9 cellular contexts compared by ENCODE assay signal in the genomic region with DNA sequence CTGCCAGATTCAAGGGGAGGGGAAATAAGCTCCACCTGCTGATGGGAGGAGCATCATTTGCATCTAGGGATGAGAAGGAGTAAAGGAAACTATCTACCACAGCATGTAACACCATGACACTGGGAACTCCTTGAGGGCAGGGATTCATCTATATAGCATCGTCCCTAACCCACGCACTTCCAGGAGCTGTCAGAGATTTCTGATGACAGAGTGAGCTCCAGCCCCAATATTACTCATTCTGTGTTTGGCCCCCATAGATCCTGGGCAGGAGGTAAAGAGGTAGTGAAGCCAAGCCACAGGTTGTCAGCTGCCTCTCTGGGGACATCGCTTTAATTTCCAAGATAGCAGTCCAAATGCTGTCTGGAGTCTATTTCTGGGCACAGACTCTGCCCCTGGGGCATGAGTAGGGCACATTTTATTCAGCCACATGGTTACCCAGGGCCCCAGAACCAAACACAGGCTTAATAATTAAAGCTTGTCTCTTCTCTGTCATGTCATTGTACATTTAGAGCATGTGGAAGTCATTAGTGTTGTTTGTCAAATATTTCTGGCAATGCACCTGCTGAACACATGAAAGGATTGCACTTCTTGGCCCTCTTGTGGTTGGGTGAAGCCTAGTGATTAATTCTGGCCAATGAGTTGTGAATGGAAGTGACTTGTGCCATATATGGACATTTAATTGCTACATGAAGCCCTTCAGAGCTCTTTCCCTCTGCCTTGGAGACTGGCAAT.
DNase-seq lines count a peak whose midpoint lies in the region; ATAC-seq and TF ChIP-seq lines count a peak whose summit lies in the region.
"Had no signal": no experiment of that assay in that cellular context is flagged by ENCODE, and none has a peak within 500 bp of the region (broad histone marks: within the 10 kb centered on the region; RNA-seq: fewer than 3 reads in every experiment).

No MANE protein-coding gene starts in this region.

- peaks cover 40% of the 10 kb centered on the region for H3K4me1 Mint-ChIP-seq in nephron
- H3K4me1 Mint-ChIP-seq: T-cell had no signal

- H4K8ac ChIP-seq in mesenchymal stem cell (ENCODE audit: low read length), result no peak overlapping the region

- CTCF ChIA-PET in Panc1 (lab: Charles Lee), result interaction anchor here (0.6 kb wide), 1 partner anchor 33 kb away, joined by 3 read pairs; no protein-coding TSS in a partner anchor

- H3K9me3 Mint-ChIP-seq in nephron, result peaks cover 10% of the 10 kb centered on the region

- H3K4me3 ChIP-seq in Panc1 (ENCODE audit: low read depth in 2 of 2, low read length in 2 of 2), result no peak overlapping the region
- no peak overlapping the region for H3K4me3 ChIP-seq in mesenchymal stem cell (ENCODE audit: insufficient read depth in 1 of 2, low read depth in 1 of 2, low read length in 2 of 2)

- H3K27me3 Mint-ChIP-seq in nephron (ENCODE audit: low read depth), result peaks cover 20% of the 10 kb centered on the region

- 87% methylated on average over 3 of the region's 3 CpGs for WGBS in mesenchymal stem cell

- H3K23ac ChIP-seq in mesenchymal stem cell (ENCODE audit: low read length in 2 of 2), result no peak overlapping the region

- in situ Hi-C loops in Panc1 (cut with HindIII; ENCODE audit: low pct_unique_long_range_greater_than_20kb, low sequenced_read_pairs), result no loop called here

- no TSS peak for BruUV-seq in Panc1 (replicated peaks; lab: Mats Ljungman, UMichigan)

- H3K9ac ChIP-seq in mesenchymal stem cell (ENCODE audit: low read length), result no peak overlapping the region

- H2BK12ac ChIP-seq in mesenchymal stem cell (ENCODE audit: low read length in 2 of 2), result no peak overlapping the region

- POLR2A ChIA-PET in Panc1 (lab: Charles Lee), result interaction anchor here (0.6 kb wide), 1 partner anchor 79 kb away, joined by 3 read pairs; no protein-coding TSS in a partner anchor

- no peak overlapping the region for H4K91ac ChIP-seq in mesenchymal stem cell (ENCODE audit: low read length)

- H3K27ac ChIP-seq in Panc1 (ENCODE audit: low read length), result no peak overlapping the region
- no peak overlapping the region for H3K27ac ChIP-seq in mesenchymal stem cell (ENCODE audit: low read length, poor library complexity, severe bottlenecking)

- H3K79me1 ChIP-seq in mesenchymal stem cell (replicated peaks; ENCODE audit: low read length, poor library complexity, severe bottlenecking), result no peaks in the 10 kb centered on the region

- no peak overlapping the region for H2BK15ac ChIP-seq in mesenchymal stem cell (ENCODE audit: low read depth, poor library complexity, severe bottlenecking)

- H3K27me3 ChIP-seq in Panc1 (ENCODE audit: control insufficient read depth, insufficient read depth, low read length) (peaks cover 10% of the 10 kb centered on the region), mesenchymal stem cell (ENCODE audit: control insufficient read depth in 1 of 2, insufficient read depth in 1 of 2, low read length in 2 of 2) (peaks cover 0 to 16% of the 10 kb centered on the region in 2 experiments)

- intact Hi-C loops in Panc1 (cut with micrococcal nuclease; ENCODE audit: unreplicated experiment), result no loop called here
- intact Hi-C loops in head of caudate nucleus (cut with DNase I), result no loop called here

- no peak overlapping the region for H2BK5ac ChIP-seq in mesenchymal stem cell (ENCODE audit: low read depth, low read length, poor library complexity, severe bottlenecking)

- no peak overlapping the region for H3K14ac ChIP-seq in mesenchymal stem cell (ENCODE audit: low read length in 2 of 2)

- no peak overlapping the region for H2AK5ac ChIP-seq in mesenchymal stem cell (ENCODE audit: low read length, severe bottlenecking)

- H3K36me3 ChIP-seq in Panc1 (ENCODE audit: control insufficient read depth, insufficient read depth, low read length) (no peaks in the 10 kb centered on the region), mesenchymal stem cell (ENCODE audit: control insufficient read depth in 1 of 2, insufficient read depth in 2 of 2, low read depth in 1 of 2, low read length in 2 of 2) (no peaks in the 10 kb centered on the region)

- H3K4me2 ChIP-seq in mesenchymal stem cell (ENCODE audit: low read length, poor library complexity, severe bottlenecking), result no peak overlapping the region

- H3K4ac ChIP-seq in mesenchymal stem cell (ENCODE audit: low read depth in 1 of 2, low read length in 2 of 2), result no peak overlapping the region

- H3K18ac ChIP-seq in mesenchymal stem cell (ENCODE audit: low read depth in 1 of 2, low read length in 2 of 2), result no peak overlapping the region

- peak; percentile 95 for DNase-seq in NAMALWA (ENCODE audit: low spot score)
- no peak for DNase-seq in Panc1 (ENCODE audit: low read depth, low spot score)
- no peak for DNase-seq in mesenchymal stem cell
- no peak for DNase-seq in head of caudate nucleus
- no peak for DNase-seq in activated naive CD4-positive, alpha-beta T cell treated with Interleukin-2 at 50 U/mL for 16 hours
- no peak for DNase-seq in superior temporal gyrus (ENCODE audit: extremely low spot score)
- DNase-seq: T-cell had no signal

- H3K4me3 Mint-ChIP-seq in nephron, result peak overlapping the region in 1 of 3 experiments; percentile 39
- H3K4me3 Mint-ChIP-seq: T-cell had no signal

- H2BK120ac ChIP-seq in mesenchymal stem cell (ENCODE audit: low read depth, low read length), result no peak overlapping the region

- H3K36me3 Mint-ChIP-seq in nephron (ENCODE audit: low read depth), result no peaks in the 10 kb centered on the region
- H3K36me3 Mint-ChIP-seq: T-cell had no signal

- H3K27ac Mint-ChIP-seq in nephron, result peak overlapping the region in 2 of 3 experiments; percentile 54 to 74
- H3K27ac Mint-ChIP-seq: T-cell had no signal

- H3K4me1 ChIP-seq in Panc1 (ENCODE audit: control insufficient read depth, insufficient read depth, low read length), result no peaks in the 10 kb centered on the region
- no peaks in the 10 kb centered on the region for H3K4me1 ChIP-seq in mesenchymal stem cell (ENCODE audit: control insufficient read depth, insufficient read depth, low read depth, low read length)

- TF ChIP-seq CTCF in Panc1 (IDR thresholded peaks at IDR 0.05), result peak; percentile 13; the same call in 1 of the 2 replicates
- TF ChIP-seq CTCF in nephron (IDR thresholded peaks at IDR 0.05; ENCODE audit: unreplicated experiment in 3 of 3), result peak; percentile 12 to 23 (median 16)

- H3K9me3 ChIP-seq in Panc1 (ENCODE audit: control insufficient read depth, insufficient read depth, low read depth, low read length), result no peaks in the 10 kb centered on the region
- peaks cover 4% of the 10 kb centered on the region for H3K9me3 ChIP-seq in mesenchymal stem cell (ENCODE audit: control insufficient read depth, low read length)

- ATAC-seq in GM18498 (IDR thresholded peaks at IDR 0.05; ENCODE audit: unreplicated experiment) (peak; percentile 44), Panc1 (no peak; the same call in 1 of the 2 replicates)
- ATAC-seq: T-cell had no signal

- H2AFZ ChIP-seq in mesenchymal stem cell (ENCODE audit: low read depth, low read length), result no peak overlapping the region
